ENCODE assay signal across 19 cellular contexts in the genomic region with DNA sequence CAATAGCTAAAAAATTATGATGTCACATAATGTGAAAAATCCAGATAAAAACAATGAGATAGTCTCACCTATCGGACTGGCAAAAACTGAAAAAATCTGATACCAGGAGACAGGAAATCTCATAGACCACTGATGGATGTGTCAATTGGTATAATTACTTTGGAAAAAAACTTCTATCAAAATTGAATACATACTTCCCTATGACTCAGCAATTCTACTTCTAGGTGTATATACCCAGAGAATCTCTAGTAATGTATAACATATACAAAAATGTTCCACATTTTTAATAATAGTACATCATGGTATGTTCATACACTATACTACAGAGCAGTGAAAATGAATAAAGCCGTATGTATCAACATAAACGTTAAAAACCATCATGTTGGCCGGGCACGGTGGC.
"Had no signal": no experiment of that assay in that cellular context is flagged by ENCODE, and none has a peak within 500 bp of the region (broad histone marks: within the 10 kb centered on the region; RNA-seq: fewer than 3 reads in every experiment).

No MANE protein-coding gene starts in this region.

- DNase-seq: Karpas-422, KG1, MG63, NCI-H1092, NCI-H1105 treated with DMSO at 0.1 percent for 48 hours, NCI-H1417 treated with DMSO at 0.1 percent for 48 hours, NCI-H146, NCI-H1694 treated with DMSO at 0.1 percent for 48 hours, NCI-H1930, NCI-H2081, NCI-H2107, NCI-H2227 treated with DMSO at 0.1 percent for 48 hours, NCI-H524, NCI-H526 treated with DMSO at 0.1 percent for 48 hours, NCI-H748 treated with DMSO at 0.1 percent for 48 hours, SHP77, SK-N-SH had no signal

- H3K27ac ChIP-seq: RWPE1 had no signal

- H3K9me3 ChIP-seq: MG63, SK-N-SH had no signal

- H3K9ac ChIP-seq: SK-N-SH had no signal

- H3K4me3 ChIP-seq: MG63 had no signal

- H3K4me2 ChIP-seq: SK-N-SH had no signal

- H3K27me3 ChIP-seq: MG63 had no signal

- H3K36me3 ChIP-seq: MG63 had no signal

- ATAC-seq: Panc1 had no signal
